Comparison of ENCODE assay signal across 23 cellular contexts in the genomic region with DNA sequence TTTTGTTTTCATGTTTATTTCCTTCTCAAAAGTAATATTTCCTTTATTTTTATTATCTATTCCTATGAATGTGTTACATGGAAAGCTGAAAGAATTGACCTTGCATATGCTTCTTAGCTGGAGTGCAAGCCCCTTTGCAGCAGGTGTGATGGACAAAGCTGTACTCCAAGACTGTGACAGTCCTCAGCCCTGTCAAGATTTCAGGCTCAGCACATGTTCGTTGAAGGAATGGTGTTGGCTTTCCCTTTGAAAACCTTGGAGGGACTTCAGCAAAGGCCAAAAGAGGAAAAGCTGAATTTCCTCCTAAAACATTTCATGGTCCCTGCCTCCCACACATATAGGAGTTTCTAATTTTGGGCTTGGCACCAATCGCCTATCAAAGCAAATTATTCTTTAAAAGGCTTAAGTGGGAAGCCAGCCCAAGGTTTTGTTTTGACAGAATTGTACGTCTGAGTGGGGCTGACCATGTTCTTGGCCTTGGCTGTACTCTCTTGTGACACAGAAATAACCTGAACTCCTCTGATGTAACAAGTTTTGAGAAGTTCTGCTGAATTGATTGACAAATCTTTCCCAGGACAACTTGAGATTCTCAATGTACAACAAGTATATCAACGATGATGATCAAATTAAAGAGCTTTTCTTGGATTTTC.
DNase-seq lines count a peak whose midpoint lies in the region; ATAC-seq and TF ChIP-seq lines count a peak whose summit lies in the region.
"Had no signal": no experiment of that assay in that cellular context is flagged by ENCODE, and none has a peak within 500 bp of the region (broad histone marks: within the 10 kb centered on the region; RNA-seq: fewer than 3 reads in every experiment).

No MANE protein-coding gene starts in this region.

- ATAC-seq in omental fat pad (ENCODE audit: low FRiP score) (peak; percentile 52), GM18511 (IDR thresholded peaks at IDR 0.05; ENCODE audit: unreplicated experiment) (no peak)
- no peak for ATAC-seq in natural killer cell treated with Interleukin-12 subunit alpha and Interleukin-12 subunit beta and Interleukin-15 and Interleukin-18, amount 100 ng/mL, for 72 hours
- ATAC-seq: activated CD4-positive, alpha-beta T cell treated with anti-CD3 and anti-CD28 coated beads for 36 hours; CD8-positive, alpha-beta T cell; SK-N-SH treated with all-trans-retinoic acid at 6 μM for 48 hours had no signal

- H3K27me3 ChIP-seq in adipocyte (replicated peaks; ENCODE audit: control insufficient read depth, insufficient read depth, low read length), result no peaks in the 10 kb centered on the region
- H3K27me3 ChIP-seq in thyroid gland, result no peaks in the 10 kb centered on the region

- TF ChIP-seq CTCF in fibroblast of mammary gland (conservative IDR thresholded peaks at IDR 0.05; ENCODE audit: control insufficient read depth, insufficient read depth, low read depth, low read length) (no peak), omental fat pad (IDR thresholded peaks at IDR 0.05) (no peak), thyroid gland (IDR thresholded peaks at IDR 0.05) (no peak)

- no peaks in the 10 kb centered on the region for H3K9me3 Mint-ChIP-seq in natural killer cell treated with Interleukin-12 subunit alpha and Interleukin-12 subunit beta and Interleukin-15 and Interleukin-18, amount 100 ng/mL, for 72 hours
- H3K9me3 Mint-ChIP-seq in activated naive CD8-positive, alpha-beta T cell treated with anti-CD3 and anti-CD28 coated beads for 36 hours, result no peaks in the 10 kb centered on the region
- H3K9me3 Mint-ChIP-seq: activated T-helper 2 cell treated with anti-CD3 and anti-CD28 coated beads, Interferon-gamma antibody, Interleukin-2, Interleukin-4, amounts not matched to agents 10 μg/mL and 5 μg/mL and 100 μg/mL, durations not matched to agents 14 hours and 24 hours and 36 hours; CD8-positive, alpha-beta T cell had no signal

- H3K4me3 ChIP-seq in adipocyte (ENCODE audit: low read length), result peak overlapping the region; percentile 22
- no peak overlapping the region for H3K4me3 ChIP-seq in fibroblast of mammary gland (ENCODE audit: control insufficient read depth, low read depth, low read length)
- no peak overlapping the region for H3K4me3 ChIP-seq in thyroid gland (replicated peaks in 1 of 3)
- H3K4me3 ChIP-seq: lung, MG63, skin epidermis had no signal

- no peaks in the 10 kb centered on the region for H3K36me3 Mint-ChIP-seq in natural killer cell treated with Interleukin-12 subunit alpha and Interleukin-12 subunit beta and Interleukin-15 and Interleukin-18, amount 100 ng/mL, for 72 hours
- no peaks in the 10 kb centered on the region for H3K36me3 Mint-ChIP-seq in activated naive CD8-positive, alpha-beta T cell treated with anti-CD3 and anti-CD28 coated beads for 36 hours
- H3K36me3 Mint-ChIP-seq: CD8-positive, alpha-beta T cell had no signal

- H3K4me3 Mint-ChIP-seq in natural killer cell treated with Interleukin-12 subunit alpha and Interleukin-12 subunit beta and Interleukin-15 and Interleukin-18, amount 100 ng/mL, for 72 hours, result no peak overlapping the region
- no peak overlapping the region for H3K4me3 Mint-ChIP-seq in activated naive CD8-positive, alpha-beta T cell treated with anti-CD3 and anti-CD28 coated beads for 36 hours
- H3K4me3 Mint-ChIP-seq: activated CD4-positive, alpha-beta T cell treated with anti-CD3 and anti-CD28 coated beads for 36 hours; CD8-positive, alpha-beta T cell had no signal

- peak overlapping the region; percentile 80 to 96 (median 88) for H3K27ac ChIP-seq in thyroid gland

- TF ChIP-seq POLR2A in thyroid gland (IDR thresholded peaks at IDR 0.05), result peak in 1 of 2 donors; percentile 41

- H3K27me3 Mint-ChIP-seq in natural killer cell treated with Interleukin-12 subunit alpha and Interleukin-12 subunit beta and Interleukin-15 and Interleukin-18, amount 100 ng/mL, for 72 hours, result peaks cover 3 to 13% of the 10 kb centered on the region in 2 donors
- peaks cover 7% of the 10 kb centered on the region for H3K27me3 Mint-ChIP-seq in activated naive CD8-positive, alpha-beta T cell treated with anti-CD3 and anti-CD28 coated beads for 36 hours

- intact Hi-C loops in thyroid gland (cut with DNase I), result loop anchor here (10.0 kb wide), 1 partner anchor 198 kb away; a partner anchor contains a TSS

- H3K4me1 ChIP-seq in adipocyte (ENCODE audit: control insufficient read depth, insufficient read depth, low read length), result peaks cover 60% of the 10 kb centered on the region
- H3K4me1 ChIP-seq in thyroid gland, result peaks cover 51 to 57% of the 10 kb centered on the region in 2 donors

- H3K27ac Mint-ChIP-seq in natural killer cell treated with Interleukin-12 subunit alpha and Interleukin-12 subunit beta and Interleukin-15 and Interleukin-18, amount 100 ng/mL, for 72 hours, result no peak overlapping the region
- no peak overlapping the region for H3K27ac Mint-ChIP-seq in activated naive CD8-positive, alpha-beta T cell treated with anti-CD3 and anti-CD28 coated beads for 36 hours
- H3K27ac Mint-ChIP-seq: activated CD4-positive, alpha-beta T cell treated with anti-CD3 and anti-CD28 coated beads for 36 hours; activated T-helper 2 cell treated with anti-CD3 and anti-CD28 coated beads, Interferon-gamma antibody, Interleukin-2, Interleukin-4, amounts not matched to agents 10 μg/mL and 5 μg/mL and 100 μg/mL, durations not matched to agents 14 hours and 24 hours and 36 hours; CD8-positive, alpha-beta T cell had no signal

- H3K9ac ChIP-seq in adipocyte (ENCODE audit: low read length), result peak overlapping the region; percentile 73

- 5 to 7% methylated on average over 4 of the region's 4 CpGs for WGBS in thyroid gland, 2 donors

- no peaks in the 10 kb centered on the region for H3K9me3 ChIP-seq in adipocyte (ENCODE audit: control insufficient read depth, low read length)
- no peaks in the 10 kb centered on the region for H3K9me3 ChIP-seq in thyroid gland
- H3K9me3 ChIP-seq: MG63 had no signal

- DNase-seq in adipocyte (ENCODE audit: low read depth), result peak; percentile 81
- DNase-seq in fibroblast of mammary gland (ENCODE audit: low read depth), result peak; percentile 76
- DNase-seq in omental fat pad (ENCODE audit: low spot score), result no peak
- DNase-seq in thyroid gland, result peak; percentile 82 to 83
- DNase-seq in natural killer cell treated with Interleukin-12 subunit alpha and Interleukin-12 subunit beta and Interleukin-15 and Interleukin-18, amount 100 ng/mL, for 72 hours (ENCODE audit: low spot score), result no peak
- DNase-seq in activated naive CD8-positive, alpha-beta T cell treated with anti-CD3 and anti-CD28 coated beads for 36 hours, result no peak
- DNase-seq in iPS-NIHi7 (ENCODE audit: extremely low spot score), result no peak
- DNase-seq: activated CD4-positive, alpha-beta T cell treated with anti-CD3 and anti-CD28 coated beads for 36 hours; caudate nucleus; CD8-positive, alpha-beta T cell; DMS79; erythroblast; IMR-90; MG63; NCI-H187; NCI-H345; stimulated activated CD4-positive, alpha-beta T cell treated with anti-CD3 and anti-CD28 coated beads, Interleukin-2, amount 100 ng/mL, for 48 hours; substantia nigra had no signal

- H3K4me1 Mint-ChIP-seq in natural killer cell treated with Interleukin-12 subunit alpha and Interleukin-12 subunit beta and Interleukin-15 and Interleukin-18, amount 100 ng/mL, for 72 hours (ENCODE audit: low read depth in 2 of 2), result peaks cover 6 to 10% of the 10 kb centered on the region in 2 donors
- H3K4me1 Mint-ChIP-seq in activated naive CD8-positive, alpha-beta T cell treated with anti-CD3 and anti-CD28 coated beads for 36 hours, result no peaks in the 10 kb centered on the region
- H3K4me1 Mint-ChIP-seq: activated CD4-positive, alpha-beta T cell treated with anti-CD3 and anti-CD28 coated beads for 36 hours had no signal

- H3K36me3 ChIP-seq in adipocyte (ENCODE audit: control insufficient read depth, insufficient read depth, low read length, severe bottlenecking) (no peaks in the 10 kb centered on the region), thyroid gland (no peaks in the 10 kb centered on the region)
- H3K36me3 ChIP-seq: MG63 had no signal

Comparison
In these comparisons a context has a peak if more than half of its experiments do, and no peak if none do; other contexts are left out.
1. DNase-seq: peak in adipocyte (single experiment), fibroblast of mammary gland (single experiment) and thyroid gland (2 of 2); none in omental fat pad (single experiment), natural killer cell treated with Interleukin-12 subunit alpha and Interleukin-12 subunit beta and Interleukin-15 and Interleukin-18, amount 100 ng/mL, for 72 hours (single experiment), activated naive CD8-positive, alpha-beta T cell treated with anti-CD3 and anti-CD28 coated beads for 36 hours (single experiment) and iPS-NIHi7 (single experiment).